Comparison of ENCODE assay signal across 19 cellular contexts in the genomic region with DNA sequence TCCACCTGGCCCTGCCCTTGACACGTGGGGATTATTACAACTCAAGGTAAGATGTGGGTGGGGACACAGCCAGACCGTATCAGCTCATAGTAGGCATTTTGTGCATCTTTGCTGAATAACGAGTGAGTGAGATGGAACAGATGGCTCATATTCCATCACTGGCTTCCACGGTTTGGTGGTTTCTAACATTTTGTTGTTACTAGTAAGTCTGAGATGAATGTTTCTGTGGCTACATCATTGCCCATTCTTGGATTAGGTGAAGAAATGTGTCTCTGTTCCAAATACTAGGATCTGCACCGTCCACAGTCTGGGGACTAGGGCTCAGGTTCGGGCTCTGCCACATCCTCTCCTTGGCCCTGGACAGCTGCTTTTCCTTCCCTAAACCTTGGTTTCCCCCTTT.
"Had no signal": no experiment of that assay in that cellular context is flagged by ENCODE, and none has a peak within 500 bp of the region (broad histone marks: within the 10 kb centered on the region; RNA-seq: fewer than 3 reads in every experiment).

No MANE protein-coding gene starts in this region.

- H3K9me3 Mint-ChIP-seq: activated CD4-positive, alpha-beta T cell treated with anti-CD3 and anti-CD28 coated beads, Interleukin-2, amount 10 ng/mL, durations not matched to agents 24 days and 14 days; central memory CD8-positive, alpha-beta T cell; neural progenitor cell; stimulated activated naive B cell treated with anti-CD40 and anti-IgM and Interleukin-4, amounts not matched to agents 10 μg/mL and 1 μg/mL and 100 μg/mL, for 72 hours; T-helper 1 cell treated with Interleukin-12 subunit alpha and Interleukin-12 subunit beta and Interleukin-4 antibody, amounts not matched to agents 30 μg/mL and 1 μg/mL, for 36 hours; type B pancreatic cell had no signal

- H3K36me3 Mint-ChIP-seq: neural progenitor cell, type B pancreatic cell had no signal

- FAIRE-seq: frontal cortex, islet of Langerhans, pancreas had no signal

- H2AFZ ChIP-seq: neural progenitor cell had no signal

- H3K27me3 Mint-ChIP-seq: central memory CD8-positive, alpha-beta T cell had no signal

- H3K27ac ChIP-seq: brain microvascular endothelial cell, coronary artery, heart right ventricle, neural progenitor cell, pancreas, sigmoid colon had no signal

- H3K4me3 Mint-ChIP-seq: activated CD4-positive, alpha-beta T cell treated with anti-CD3 and anti-CD28 coated beads, Interleukin-2, amount 10 ng/mL, durations not matched to agents 24 days and 14 days; central memory CD8-positive, alpha-beta T cell; neural progenitor cell; stimulated activated naive B cell treated with anti-CD40 and anti-IgM and Interleukin-4, amounts not matched to agents 10 μg/mL and 1 μg/mL and 100 μg/mL, for 72 hours had no signal

- H3K9ac ChIP-seq: neural progenitor cell had no signal

- H3K4me2 ChIP-seq: neural progenitor cell had no signal

- H3K36me3 ChIP-seq: brain microvascular endothelial cell, heart right ventricle, neural progenitor cell, pancreas, sigmoid colon had no signal

- H3K27ac Mint-ChIP-seq: activated CD4-positive, alpha-beta T cell treated with anti-CD3 and anti-CD28 coated beads, Interleukin-2, amount 10 ng/mL, durations not matched to agents 24 days and 14 days; neural progenitor cell; stimulated activated naive B cell treated with anti-CD40 and anti-IgM and Interleukin-4, amounts not matched to agents 10 μg/mL and 1 μg/mL and 100 μg/mL, for 72 hours; T-helper 1 cell treated with Interleukin-12 subunit alpha and Interleukin-12 subunit beta and Interleukin-4 antibody, amounts not matched to agents 30 μg/mL and 1 μg/mL, for 36 hours; type B pancreatic cell had no signal

- H3K9me3 ChIP-seq: heart right ventricle, pancreas, sigmoid colon had no signal

- H3K4me3 ChIP-seq: coronary artery, heart right ventricle, neural progenitor cell, pancreas, sigmoid colon had no signal

- DNase-seq: activated CD4-positive, alpha-beta T cell treated with anti-CD3 and anti-CD28 coated beads, Interleukin-2, amount 10 ng/mL, durations not matched to agents 24 days and 14 days; activated naive CD4-positive, alpha-beta T cell treated with anti-CD3 and anti-CD28 coated beads, Interleukin-2, amount 50 U/mL, for 16 hours; activated T-cell treated with anti-CD3 and anti-CD28 coated beads, Interleukin-2, amount 50 U/mL, for 1 hour; amygdala; brain microvascular endothelial cell; effector CD4-positive, alpha-beta T cell; mammary epithelial cell; sigmoid colon; stimulated activated CD4-positive, alpha-beta T cell treated with anti-CD3 and anti-CD28 coated beads, Interleukin-12 subunit alpha, Interleukin-12 subunit beta, amount 100 ng/mL, for 4 hours; stimulated activated naive B cell treated with anti-CD40 and anti-IgM and Interleukin-4, amounts not matched to agents 10 μg/mL and 1 μg/mL and 100 μg/mL, for 72 hours had no signal

- H3K27me3 ChIP-seq: pancreas had no signal
